ENCODE assay signal across 13 cellular contexts in the genomic region with DNA sequence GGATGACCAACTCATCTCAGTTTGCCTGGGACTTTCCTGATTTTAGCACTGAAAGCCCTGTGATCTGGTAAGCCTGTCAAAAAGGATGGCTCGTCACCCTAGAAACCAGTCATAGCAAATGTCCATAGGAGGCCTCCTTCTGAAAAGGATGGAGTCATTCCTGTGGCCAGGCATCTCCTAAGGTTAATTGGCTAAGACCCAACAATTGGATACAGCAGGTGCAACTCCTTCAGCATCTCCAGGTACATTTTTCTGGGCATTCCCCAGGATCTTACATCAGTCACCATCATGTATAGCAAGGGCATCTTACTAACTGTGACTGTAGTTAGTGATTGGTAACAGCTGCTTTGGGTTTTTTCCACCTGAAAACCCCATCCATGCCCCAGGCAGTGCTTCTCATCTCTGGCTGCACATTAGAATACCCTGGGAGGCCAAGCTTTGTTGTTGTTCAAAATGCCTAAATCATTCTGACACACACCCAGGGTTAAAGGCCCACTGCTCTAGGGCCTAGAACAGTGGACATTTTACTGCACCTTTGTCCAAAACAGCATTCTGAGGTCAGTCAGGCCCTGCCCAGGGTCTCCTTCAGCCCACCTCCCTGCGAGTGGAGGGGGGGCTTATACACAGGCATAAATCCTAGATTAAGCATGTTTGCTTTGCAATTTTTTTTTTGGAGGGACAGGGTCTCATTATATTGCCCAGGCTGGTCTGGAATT. TPM values are rescaled to one million over a fixed set of nuclear protein-coding genes. Genes with fewer than 3 reads are reported as not detected.
DNase-seq lines count a peak whose midpoint lies in the region; ATAC-seq, FAIRE-seq and TF ChIP-seq lines count a peak whose summit lies in the region.
"Had no signal": no experiment of that assay in that cellular context is flagged by ENCODE, and none has a peak within 500 bp of the region (broad histone marks: within the 10 kb centered on the region; RNA-seq: fewer than 3 reads in every experiment).

No MANE protein-coding gene starts in this region.

- peak; percentile 16 for DNase-seq in endodermal cell
- DNase-seq in NCI-H510A treated with DMSO at 0.1 percent for 48 hours (lab: John Stamatoyannopoulos, UW) = no peak
- DNase-seq in urothelium cell line (ENCODE audit: low spot score) = no peak
- no peak for DNase-seq in medulla oblongata (ENCODE audit: extremely low spot score)
- DNase-seq in SKM-1 (lab: John Stamatoyannopoulos, UW; ENCODE audit: unreplicated experiment) = no peak
- DNase-seq: foreskin melanocyte; NCI-H1436; NCI-H69; stimulated activated CD4-positive, alpha-beta T cell treated with anti-CD3 and anti-CD28 coated beads, Interleukin-4, amount 100 ng/mL, for 24 hours had no signal

- H3K9me3 ChIP-seq in endodermal cell (ENCODE audit: control insufficient read depth, low read length) = peaks cover 52% of the 10 kb centered on the region

- H3K36me3 Mint-ChIP-seq in endodermal cell (ENCODE audit: low read depth) = peaks cover 10% of the 10 kb centered on the region

- 85 to 96% methylated on average over 2 of the region's 2 CpGs for WGBS in endodermal cell (ENCODE audit: insufficient coverage in 1 of 2, insufficient read length in 1 of 2), 2 experiments

- no peak overlapping the region for H3K4me3 ChIP-seq in endodermal cell (ENCODE audit: low read length)

- no peak overlapping the region for H3K4me3 Mint-ChIP-seq in endodermal cell

- H3K27ac ChIP-seq in endodermal cell (ENCODE audit: low read depth, low read length) = no peak overlapping the region

- FAIRE-seq in urothelium cell line (lab: Jason Lieb, UNC) = no peak
- FAIRE-seq: HepG2 had no signal

- no peaks in the 10 kb centered on the region for H3K36me3 ChIP-seq in endodermal cell (ENCODE audit: control insufficient read depth, insufficient read depth, low read length)

- H3K9me3 Mint-ChIP-seq in endodermal cell = peaks cover 63% of the 10 kb centered on the region

- ATAC-seq in GM18508 (IDR thresholded peaks at IDR 0.05; ENCODE audit: insufficient read depth, unreplicated experiment) (peak; percentile 79), GM21390 (IDR thresholded peaks at IDR 0.05; ENCODE audit: unreplicated experiment) (peak; percentile 42), HG02973 (IDR thresholded peaks at IDR 0.05; ENCODE audit: unreplicated experiment) (peak; percentile 63)
- ATAC-seq: HepG2 had no signal

- no peak overlapping the region for H3K27ac Mint-ChIP-seq in endodermal cell

- no peak overlapping the region for H3K9ac ChIP-seq in endodermal cell (ENCODE audit: extremely low read depth, low read length, poor library complexity, severe bottlenecking)

- TF ChIP-seq CTCF in endodermal cell (conservative IDR thresholded peaks at IDR 0.05) = no peak

- H3K27me3 ChIP-seq in endodermal cell (ENCODE audit: control insufficient read depth, insufficient read depth, low read length, poor library complexity, severe bottlenecking) = no peaks in the 10 kb centered on the region

- no peaks in the 10 kb centered on the region for H3K4me1 ChIP-seq in endodermal cell (ENCODE audit: control insufficient read depth, insufficient read depth, low read length)

- no peaks in the 10 kb centered on the region for H3K4me1 Mint-ChIP-seq in endodermal cell

- H3K27me3 Mint-ChIP-seq in endodermal cell (ENCODE audit: insufficient read depth) = peaks cover 8% of the 10 kb centered on the region

RNA-seq across cellular contexts. Expression of gene GALNT15, which starts 28.3 kb away (rescaled TPM):
- under 1 TPM in 1 of 2 donors, not detected in 1; 0.13 TPM for total RNA-seq in endodermal cell
- polyA plus RNA-seq in endodermal cell (2013, experiment 1 of 2) = 0.11 TPM
- polyA plus RNA-seq in endodermal cell (2013, experiment 2 of 2) = 0.08 TPM
